Comparison of ENCODE assay signal across 9 cellular contexts in genomic region chr9:110875275-110875674, GRCh38.
A peak's percentile ranks its signal among the peaks of the same experiment; 100 is the strongest.
DNase-seq lines count a peak whose midpoint lies in the region; ATAC-seq and TF ChIP-seq lines count a peak whose summit lies in the region.
"Had no signal": no experiment of that assay in that cellular context is flagged by ENCODE, and none has a peak within 500 bp of the region (broad histone marks: within the 10 kb centered on the region; RNA-seq: fewer than 3 reads in every experiment).

No MANE protein-coding gene starts in this region.

- DNase-seq in cerebellar cortex (ENCODE audit: low spot score) (peak; percentile 11), osteocyte (ENCODE audit: extremely low spot score, unreplicated experiment) (no peak), NCI-H446 (lab: John Stamatoyannopoulos, UW) (no peak), prostate gland (ENCODE audit: low spot score) (no peak), spleen (no peak), NCI-H226 (no peak)

- peak overlapping the region; percentile 41 for H3K27ac Mint-ChIP-seq in osteocyte (ENCODE audit: unreplicated experiment)

- TF ChIP-seq CTCF in osteocyte (IDR thresholded peaks at IDR 0.05): no peak
- TF ChIP-seq CTCF in prostate gland (IDR thresholded peaks at IDR 0.05): no peak
- peak in 1 of 11 experiments; percentile 14 for TF ChIP-seq CTCF in spleen (IDR thresholded peaks at IDR 0.05 in 8 of 11, conservative IDR thresholded peaks at IDR 0.05 in 3 of 11)

- no peaks in the 10 kb centered on the region for H3K9me3 ChIP-seq in prostate gland
- H3K9me3 ChIP-seq in spleen: no peaks in the 10 kb centered on the region
- H3K9me3 ChIP-seq: thoracic aorta had no signal

- H3K27me3 Mint-ChIP-seq in osteocyte (ENCODE audit: unreplicated experiment): no peaks in the 10 kb centered on the region

- peaks cover 52% of the 10 kb centered on the region for H3K36me3 Mint-ChIP-seq in osteocyte (ENCODE audit: unreplicated experiment)

- intact Hi-C loops in prostate gland (cut with DNase I): no loop called here
- intact Hi-C loops in spleen (cut with DNase I; ENCODE audit: low total_unique reads): no loop called here

- H3K27me3 ChIP-seq in prostate gland (replicated peaks; ENCODE audit: insufficient read depth): no peaks in the 10 kb centered on the region
- no peaks in the 10 kb centered on the region for H3K27me3 ChIP-seq in spleen (replicated peaks in 1 of 7)

- peaks cover 16% of the 10 kb centered on the region for H3K9me3 Mint-ChIP-seq in osteocyte (ENCODE audit: unreplicated experiment)

- H3K36me3 ChIP-seq in prostate gland (no peaks in the 10 kb centered on the region), spleen (no peaks in the 10 kb centered on the region)
- H3K36me3 ChIP-seq: thoracic aorta had no signal

- ATAC-seq in GM19035 (IDR thresholded peaks at IDR 0.05; ENCODE audit: unreplicated experiment): peak; percentile 82
- peak; percentile 78 for ATAC-seq in HG03135 (IDR thresholded peaks at IDR 0.05; ENCODE audit: unreplicated experiment)

- H3K4me1 ChIP-seq in prostate gland (replicated peaks): no peaks in the 10 kb centered on the region
- peaks cover 0 to 7% (median 0%) of the 10 kb centered on the region in 6 donors for H3K4me1 ChIP-seq in spleen

- no peak overlapping the region for H3K27ac ChIP-seq in prostate gland
- H3K27ac ChIP-seq in spleen: no peak overlapping the region
- H3K27ac ChIP-seq: thoracic aorta had no signal

- TF ChIP-seq POLR2A in prostate gland (IDR thresholded peaks at IDR 0.05) (no peak), spleen (IDR thresholded peaks at IDR 0.05) (no peak)

- H3K4me1 Mint-ChIP-seq in osteocyte (ENCODE audit: unreplicated experiment): peaks cover 39% of the 10 kb centered on the region

- no peak overlapping the region for H3K4me3 ChIP-seq in prostate gland
- no peak overlapping the region for H3K4me3 ChIP-seq in spleen
- H3K4me3 ChIP-seq: thoracic aorta had no signal

- no peak overlapping the region for H3K4me3 Mint-ChIP-seq in osteocyte (ENCODE audit: unreplicated experiment)

- WGBS in prostate gland: 79% methylated on average over 12 of the region's 12 CpGs
- 24 to 59% (median 33%) methylated on average over 12 of the region's 12 CpGs for WGBS in spleen, 5 donors
